In genomic region chr1:111448918-111449702, GRCh38 we compare ENCODE assay signal across 2 cellular contexts.
TF ChIP-seq lines count a peak whose summit lies in the region.

Gene ATP5PB (plus strand): TSS chr1:111449464. CDS start chr1:111449542, 78 bp downstream.
Gene WDR77 (minus strand): TSS chr1:111449256. CDS start chr1:111449169, 87 bp downstream.

TF ChIP-seq in IMR-90, 13 proteins besides CTCF, POLR2A, EP300 and RAD21:
- TF ChIP-seq CEBPB (IDR thresholded peaks at IDR 0.05; ENCODE audit: low read depth, low read length) (peak; percentile 34; the same call in 1 of the 2 replicates), MAZ (IDR thresholded peaks at IDR 0.05; ENCODE audit: borderline replicate concordance, low read depth, low read length) (no peak; the same call in 1 of the 2 replicates), USF2 (IDR thresholded peaks at IDR 0.05; ENCODE audit: low read depth, low read length) (peak; percentile 95), MXI1 (IDR thresholded peaks at IDR 0.05; ENCODE audit: borderline replicate concordance, low read depth, low read length) (peak; percentile 96), RFX5 (IDR thresholded peaks at IDR 0.05; ENCODE audit: low read depth, low read length) (no peak), MAFK (IDR thresholded peaks at IDR 0.05; ENCODE audit: low read depth, low read length) (no peak), CHD1 (IDR thresholded peaks at IDR 0.05; ENCODE audit: low read depth, low read length) (0 out of 2 replicates have a peak, but pooled peaks have one; percentile 26)
TF ChIP-seq in IMR-90: peak in this region for 4.

TF ChIP-seq in endothelial cell of umbilical vein, 7 proteins besides CTCF, POLR2A, EP300 and RAD21:
- TF ChIP-seq MAX (IDR thresholded peaks at IDR 0.05; ENCODE audit: insufficient read depth, insufficient read length), result peak; percentile 87
- peak; percentile 58 for TF ChIP-seq POLR2AphosphoS5 (IDR thresholded peaks at IDR 0.05; ENCODE audit: insufficient read depth, low read depth, low read length)
- TF ChIP-seq GATA2 (IDR thresholded peaks at IDR 0.05; ENCODE audit: insufficient read depth, insufficient read length, low read depth, low read length), result no peak
- peak; percentile 62 for TF ChIP-seq MYC (IDR thresholded peaks at IDR 0.05; ENCODE audit: low read depth, low read length)
TF ChIP-seq in endothelial cell of umbilical vein: peak in this region for 3.
